ENCODE assay signal across 12 cellular contexts in the genomic region with DNA sequence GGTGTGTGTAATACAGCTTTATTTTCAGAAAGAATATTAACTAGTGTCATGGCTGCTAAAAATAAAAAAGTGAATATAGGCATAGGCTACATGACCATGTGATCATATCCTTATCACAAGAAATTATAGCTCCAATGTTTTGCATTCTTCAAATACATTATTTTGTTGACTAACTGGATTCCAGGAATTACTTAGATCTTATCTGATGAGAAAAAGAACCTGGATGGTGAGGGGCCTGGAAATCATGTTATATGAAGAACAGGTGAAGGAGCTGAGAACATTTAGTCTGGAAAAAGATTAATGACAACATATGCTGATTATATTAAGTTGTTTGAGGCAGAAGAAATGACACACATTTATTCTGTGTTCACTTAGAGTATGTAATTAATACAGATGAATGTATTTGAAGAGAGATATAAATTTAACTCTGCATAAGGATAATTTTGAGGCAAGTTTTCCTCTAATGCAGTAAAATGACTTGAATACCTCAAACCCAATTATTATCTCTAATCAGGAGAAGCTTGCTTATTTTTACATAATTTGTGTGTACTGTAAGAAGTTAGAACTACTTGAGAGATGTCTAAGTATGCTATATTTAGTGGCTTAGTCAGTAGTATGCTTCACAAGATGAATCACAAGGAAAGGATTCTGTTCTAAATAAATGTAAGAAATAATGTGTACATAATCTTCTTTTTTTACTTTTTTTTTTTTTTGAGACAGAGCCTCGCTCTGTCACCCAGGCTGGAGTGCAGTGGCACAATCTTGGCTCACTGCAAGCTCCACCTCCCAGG.
A peak's percentile ranks its signal among the peaks of the same experiment; 100 is the strongest.
DNase-seq lines count a peak whose midpoint lies in the region; ATAC-seq and TF ChIP-seq lines count a peak whose summit lies in the region.
"Had no signal": no experiment of that assay in that cellular context is flagged by ENCODE, and none has a peak within 500 bp of the region (broad histone marks: within the 10 kb centered on the region; RNA-seq: fewer than 3 reads in every experiment).

No MANE protein-coding gene starts in this region.

- DNase-seq in AG04449 (ENCODE audit: low read depth, low spot score) (peak; percentile 81), HS-27A (ENCODE audit: low read depth) (peak; percentile 52), astrocyte of the hippocampus (ENCODE audit: low read depth, low spot score) (peak; percentile 38), kidney glomerular epithelial cell (lab: John Stamatoyannopoulos, UW) (peak; percentile 45), DMS79 treated with DMSO at 0.1 percent for 48 hours (lab: John Stamatoyannopoulos, UW) (no peak), SIG-M5 treated with dmso at 0.1 percent for 504 hours (lab: John Stamatoyannopoulos, UW; ENCODE audit: unreplicated experiment) (no peak), NCI-H187 (lab: John Stamatoyannopoulos, UW) (no peak)
- DNase-seq: activated CD4-positive, CD25-positive, alpha-beta regulatory T cell treated with anti-CD3 and anti-CD28 coated beads, Interleukin-2, amount 50 U/mL, for 72 hours; activated gamma-delta T cell; NCI-H1930; thyroid gland had no signal

- no peak overlapping the region for H3K4me3 ChIP-seq in AG04449 (ENCODE audit: low read depth, low read length)
- H3K4me3 ChIP-seq: thyroid gland had no signal

- CTCF ChIA-PET in AG04449 (lab: Yijun Ruan, JAX): interaction anchor here (0.8 to 1.0 kb wide), 2 partner anchors 13 to 161 kb away, joined by 4 to 6 read pairs; a partner anchor contains a TSS

- POLR2A ChIA-PET in AG04449 (lab: Yijun Ruan, JAX): interaction anchor here (0.7 kb wide), 1 partner anchor 23 kb away, joined by 7 read pairs; no protein-coding TSS in a partner anchor

- TF ChIP-seq CTCF in AG04449 (IDR thresholded peaks at IDR 0.05; ENCODE audit: insufficient read depth, low read length, missing control alignments): no peak

- no peak for ATAC-seq in HG03442 (IDR thresholded peaks at IDR 0.05; ENCODE audit: unreplicated experiment)

Comparison
In these comparisons a context has a peak if more than half of its experiments do, and no peak if none do; other contexts are left out.
1. DNase-seq: peak in AG04449 (single experiment), HS-27A (single experiment), astrocyte of the hippocampus (single experiment) and kidney glomerular epithelial cell (single experiment); none in DMS79 treated with DMSO at 0.1 percent for 48 hours (single experiment), SIG-M5 treated with dmso at 0.1 percent for 504 hours (single experiment) and NCI-H187 (0 of 2).